ENCODE assay signal across 30 cellular contexts in the genomic region with DNA sequence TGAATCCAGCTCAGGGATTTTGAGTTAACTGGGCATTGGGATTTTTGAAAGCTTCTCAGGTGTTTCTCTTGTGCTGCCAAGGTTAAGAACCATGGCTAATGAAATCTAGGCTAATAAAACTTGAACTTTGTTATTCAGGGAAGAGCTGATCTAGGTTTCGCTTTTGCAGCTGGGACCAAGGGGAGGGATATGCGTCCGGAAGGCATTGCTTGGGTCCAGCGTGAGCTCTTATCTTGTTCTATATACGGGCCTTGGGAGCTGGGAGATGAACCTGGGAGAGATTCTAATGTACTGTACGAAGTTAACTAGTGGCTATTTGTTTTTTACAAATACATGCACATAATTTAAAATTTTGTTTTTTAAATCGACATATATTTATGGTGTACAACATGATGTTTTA.
"Had no signal": no experiment of that assay in that cellular context is flagged by ENCODE, and none has a peak within 500 bp of the region (broad histone marks: within the 10 kb centered on the region; RNA-seq: fewer than 3 reads in every experiment).

No MANE protein-coding gene starts in this region.

- H3K4me3 ChIP-seq: gastrocnemius medialis, lung, skin epidermis, thyroid gland had no signal

- ATAC-seq: activated CD8-positive, alpha-beta T cell treated with anti-CD3 and anti-CD28 coated beads for 36 hours; activated T-cell treated with anti-CD3 and anti-CD28 coated beads, Interleukin-2, amount 50 U/mL, for 4 hours; activated T-helper 17 cell treated with anti-CD3 and anti-CD28 coated beads, Interleukin-2, amount 50 U/mL, for 72 hours; gastrocnemius medialis; sciatic nerve; stimulated activated memory B cell treated with anti-CD40 and anti-IgM and Interleukin-4, amounts not matched to agents 10 μg/mL and 1 μg/mL and 100 μg/mL, for 72 hours; stimulated activated naive CD8-positive, alpha-beta T cell treated with anti-CD3 and anti-CD28 coated beads, Interleukin-15, amount 100 ng/mL, for 72 hours; WTC11 had no signal

- H3K27me3 ChIP-seq: brain microvascular endothelial cell, gastrocnemius medialis, neutrophil, thyroid gland had no signal

- H3K4me1 ChIP-seq: gastrocnemius medialis had no signal

- H3K27ac Mint-ChIP-seq: activated CD8-positive, alpha-beta T cell treated with anti-CD3 and anti-CD28 coated beads for 36 hours; activated T-helper 17 cell treated with anti-CD3 and anti-CD28 coated beads, Interleukin-2, amount 50 U/mL, for 72 hours; stimulated activated memory B cell treated with anti-CD40 and anti-IgM and Interleukin-4, amounts not matched to agents 10 μg/mL and 1 μg/mL and 100 μg/mL, for 72 hours; stimulated activated naive CD8-positive, alpha-beta T cell treated with anti-CD3 and anti-CD28 coated beads, Interleukin-15, amount 100 ng/mL, for 72 hours had no signal

- H3K36me3 Mint-ChIP-seq: WTC11 had no signal

- H3K9me3 ChIP-seq: gastrocnemius medialis, neutrophil, thyroid gland had no signal

- H3K27ac ChIP-seq: brain microvascular endothelial cell, epithelial cell of prostate, gastrocnemius medialis, neutrophil, skin epidermis had no signal

- H3K4me1 Mint-ChIP-seq: WTC11 had no signal

- DNase-seq: activated CD4-positive, alpha-beta T cell treated with anti-CD3 and anti-CD28 coated beads, Interleukin-2, amount 50 U/mL, for 1 hour; activated CD8-positive, alpha-beta T cell treated with anti-CD3 and anti-CD28 coated beads for 36 hours; activated gamma-delta T cell treated with Interleukin-2 at 50 U/mL for 16 hours; activated naive CD4-positive, alpha-beta T cell treated with anti-CD3 and anti-CD28 coated beads, Interleukin-2, amount 50 U/mL, for 16 hours; activated T-cell treated with anti-CD3 and anti-CD28 coated beads, Interleukin-2, amount 50 U/mL, for 4 hours; amniotic stem cell; brain microvascular endothelial cell; central memory CD4-positive, alpha-beta T cell; dermis blood vessel endothelial cell; effector CD8-positive, alpha-beta T cell; gastrocnemius medialis; hippocampal formation; naive B cell; nephron progenitor cell; stimulated activated CD4-positive, alpha-beta T cell treated with anti-CD3 and anti-CD28 coated beads, Interleukin-1b, Interleukin-23, amount 100 ng/mL, for 48 hours; stimulated activated CD4-positive, alpha-beta T cell treated with anti-CD3 and anti-CD28 coated beads, Interleukin-4, amount 100 ng/mL, for 4 hours; stimulated activated CD8-positive, alpha-beta memory T cell treated with anti-CD3 and anti-CD28 coated beads, Interleukin-4, amount 100 ng/mL, for 48 hours; stimulated activated naive CD8-positive, alpha-beta T cell treated with anti-CD3 and anti-CD28 coated beads, Interleukin-15, amount 100 ng/mL, for 72 hours; substantia nigra; SW 1271; T-helper 2 cell; thyroid gland had no signal

- H3K9me3 Mint-ChIP-seq: activated CD8-positive, alpha-beta T cell treated with anti-CD3 and anti-CD28 coated beads for 36 hours; activated T-cell treated with anti-CD3 and anti-CD28 coated beads, Interleukin-2, amount 50 U/mL, for 4 hours; activated T-helper 17 cell treated with anti-CD3 and anti-CD28 coated beads, Interleukin-2, amount 50 U/mL, for 72 hours; naive B cell; nephron progenitor cell; stimulated activated memory B cell treated with anti-CD40 and anti-IgM and Interleukin-4, amounts not matched to agents 10 μg/mL and 1 μg/mL and 100 μg/mL, for 72 hours; stimulated activated naive CD8-positive, alpha-beta T cell treated with anti-CD3 and anti-CD28 coated beads, Interleukin-15, amount 100 ng/mL, for 72 hours; WTC11 had no signal

- H3K4me3 Mint-ChIP-seq: activated CD8-positive, alpha-beta T cell treated with anti-CD3 and anti-CD28 coated beads for 36 hours; activated T-cell treated with anti-CD3 and anti-CD28 coated beads, Interleukin-2, amount 50 U/mL, for 4 hours; activated T-helper 17 cell treated with anti-CD3 and anti-CD28 coated beads, Interleukin-2, amount 50 U/mL, for 72 hours; nephron progenitor cell; stimulated activated memory B cell treated with anti-CD40 and anti-IgM and Interleukin-4, amounts not matched to agents 10 μg/mL and 1 μg/mL and 100 μg/mL, for 72 hours; stimulated activated naive CD8-positive, alpha-beta T cell treated with anti-CD3 and anti-CD28 coated beads, Interleukin-15, amount 100 ng/mL, for 72 hours; WTC11 had no signal

- H3K27me3 Mint-ChIP-seq: activated CD8-positive, alpha-beta T cell treated with anti-CD3 and anti-CD28 coated beads for 36 hours; activated T-helper 17 cell treated with anti-CD3 and anti-CD28 coated beads, Interleukin-2, amount 50 U/mL, for 72 hours; naive B cell; stimulated activated memory B cell treated with anti-CD40 and anti-IgM and Interleukin-4, amounts not matched to agents 10 μg/mL and 1 μg/mL and 100 μg/mL, for 72 hours; stimulated activated naive CD8-positive, alpha-beta T cell treated with anti-CD3 and anti-CD28 coated beads, Interleukin-15, amount 100 ng/mL, for 72 hours had no signal

- H3K36me3 ChIP-seq: brain microvascular endothelial cell, gastrocnemius medialis, neutrophil, thyroid gland had no signal
